ENCODE assay signal across 17 cellular contexts in the genomic region with DNA sequence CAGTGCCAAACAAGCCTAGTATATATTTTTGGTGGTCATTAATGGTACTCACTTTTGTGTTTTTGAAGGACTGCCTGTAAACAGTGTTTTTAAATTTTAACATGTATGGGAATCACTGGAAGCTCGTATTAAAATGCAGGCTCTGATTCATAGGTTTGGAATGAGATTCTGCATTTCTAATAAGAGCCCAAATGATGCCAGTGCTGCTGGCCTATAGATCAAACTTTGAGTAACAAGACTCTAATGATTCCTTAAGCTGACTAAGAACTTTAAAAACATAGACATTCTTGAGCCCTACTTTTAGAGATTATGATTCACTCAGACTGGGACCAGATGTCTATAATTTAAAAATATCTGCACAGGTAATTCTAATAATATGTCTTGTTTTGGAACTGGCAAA.
A peak's percentile ranks its signal among the peaks of the same experiment; 100 is the strongest.
DNase-seq lines count a peak whose midpoint lies in the region; ATAC-seq, FAIRE-seq and TF ChIP-seq lines count a peak whose summit lies in the region.
"Had no signal": no experiment of that assay in that cellular context is flagged by ENCODE, and none has a peak within 500 bp of the region (broad histone marks: within the 10 kb centered on the region; RNA-seq: fewer than 3 reads in every experiment).

No MANE protein-coding gene starts in this region.

- H3K9me3 Mint-ChIP-seq in activated T-helper 2 cell treated with anti-CD3 and anti-CD28 coated beads, Interferon-gamma antibody, Interleukin-2, Interleukin-4, amounts not matched to agents 10 μg/mL and 5 μg/mL and 100 μg/mL, durations not matched to agents 14 hours and 24 hours and 36 hours: peaks cover 43% of the 10 kb centered on the region

- H3K4me1 ChIP-seq in fibroblast of lung (ENCODE audit: control insufficient read depth, extremely low read depth, insufficient read depth, low read length): no peaks in the 10 kb centered on the region
- H3K4me1 ChIP-seq: BLaER1 treated with 17β-estradiol and CSF1 and Interleukin-3, amounts not matched to agents 10 nM and 100 nM had no signal

- H3K79me2 ChIP-seq in fibroblast of lung (ENCODE audit: control insufficient read depth, insufficient read depth, low read length): no peaks in the 10 kb centered on the region

- DNase-seq in HS-5 (ENCODE audit: low read depth) (peak; percentile 16), amniotic epithelial cell (ENCODE audit: low read depth) (peak; percentile 4), fibroblast of lung (ENCODE audit: low read depth in 2 of 2) (peak; percentile 30 to 77), COLO668 (lab: John Stamatoyannopoulos, UW; ENCODE audit: unreplicated experiment) (no peak), H54 (ENCODE audit: insufficient read length, low spot score) (no peak)
- DNase-seq in activated T-helper 2 cell treated with anti-CD3 and anti-CD28 coated beads, Interferon-gamma antibody, Interleukin-2, Interleukin-4, amounts not matched to agents 10 μg/mL and 5 μg/mL and 100 μg/mL, durations not matched to agents 14 hours and 24 hours and 36 hours (ENCODE audit: low spot score): no peak
- DNase-seq: DMS153, KG1, MG63, NCI-H1092 treated with DMSO at 0.1 percent for 48 hours, NCI-H1694, NCI-H748 treated with DMSO at 0.1 percent for 48 hours, PC-9 had no signal

- no peaks in the 10 kb centered on the region for H3K36me3 ChIP-seq in fibroblast of lung (ENCODE audit: control insufficient read depth, insufficient read depth, low read length)
- H3K36me3 ChIP-seq: BLaER1 treated with 17β-estradiol and CSF1 and Interleukin-3, amounts not matched to agents 10 nM and 100 nM; MG63 had no signal

- no peak for FAIRE-seq in H54 (lab: Jason Lieb, UNC)
- FAIRE-seq: GM12878 had no signal

- TF ChIP-seq POLR2A in H54 (IDR thresholded peaks at IDR 0.05; ENCODE audit: low read depth, low read length): no peak

- H3K9me3 ChIP-seq in fibroblast of lung (ENCODE audit: control insufficient read depth, insufficient read depth, low read depth, low read length): no peaks in the 10 kb centered on the region
- H3K9me3 ChIP-seq: MG63 had no signal

- H3K27ac Mint-ChIP-seq in activated T-helper 2 cell treated with anti-CD3 and anti-CD28 coated beads, Interferon-gamma antibody, Interleukin-2, Interleukin-4, amounts not matched to agents 10 μg/mL and 5 μg/mL and 100 μg/mL, durations not matched to agents 14 hours and 24 hours and 36 hours: no peak overlapping the region

- H3K36me3 Mint-ChIP-seq in activated T-helper 2 cell treated with anti-CD3 and anti-CD28 coated beads, Interferon-gamma antibody, Interleukin-2, Interleukin-4, amounts not matched to agents 10 μg/mL and 5 μg/mL and 100 μg/mL, durations not matched to agents 14 hours and 24 hours and 36 hours (ENCODE audit: low read depth): no peaks in the 10 kb centered on the region

- intact Hi-C loops in activated T-helper 2 cell treated with anti-CD3 and anti-CD28 coated beads, Interferon-gamma antibody, Interleukin-2, Interleukin-4, amounts not matched to agents 10 μg/mL and 5 μg/mL and 100 μg/mL, durations not matched to agents 14 hours and 24 hours and 36 hours (cut with micrococcal nuclease): no loop called here

- H3K4me3 ChIP-seq in fibroblast of lung (replicated peaks in 1 of 4; ENCODE audit: control extremely low read depth in 1 of 4, insufficient read depth in 1 of 4, low read depth in 3 of 4, low read length in 4 of 4): no peak overlapping the region
- H3K4me3 ChIP-seq: BLaER1 treated with 17β-estradiol and CSF1 and Interleukin-3, amounts not matched to agents 10 nM and 100 nM; GM12878; MG63; PC-9 had no signal

- no peak overlapping the region for H3K9ac ChIP-seq in fibroblast of lung (ENCODE audit: insufficient read depth, low read length)
- H3K9ac ChIP-seq: BLaER1 treated with 17β-estradiol and CSF1 and Interleukin-3, amounts not matched to agents 10 nM and 100 nM had no signal

- H3K27me3 ChIP-seq in fibroblast of lung (ENCODE audit: control insufficient read depth, insufficient read depth, low read length): no peaks in the 10 kb centered on the region
- H3K27me3 ChIP-seq: BLaER1 treated with 17β-estradiol and CSF1 and Interleukin-3, amounts not matched to agents 10 nM and 100 nM; MG63 had no signal

- no peak overlapping the region for H3K4me3 Mint-ChIP-seq in activated T-helper 2 cell treated with anti-CD3 and anti-CD28 coated beads, Interferon-gamma antibody, Interleukin-2, Interleukin-4, amounts not matched to agents 10 μg/mL and 5 μg/mL and 100 μg/mL, durations not matched to agents 14 hours and 24 hours and 36 hours (ENCODE audit: low read depth)

- H3K4me1 Mint-ChIP-seq in activated T-helper 2 cell treated with anti-CD3 and anti-CD28 coated beads, Interferon-gamma antibody, Interleukin-2, Interleukin-4, amounts not matched to agents 10 μg/mL and 5 μg/mL and 100 μg/mL, durations not matched to agents 14 hours and 24 hours and 36 hours (ENCODE audit: low read depth): no peaks in the 10 kb centered on the region

- no peak overlapping the region for H2AFZ ChIP-seq in fibroblast of lung (ENCODE audit: low read length)
- H2AFZ ChIP-seq: PC-9 had no signal

- H3K27me3 Mint-ChIP-seq in activated T-helper 2 cell treated with anti-CD3 and anti-CD28 coated beads, Interferon-gamma antibody, Interleukin-2, Interleukin-4, amounts not matched to agents 10 μg/mL and 5 μg/mL and 100 μg/mL, durations not matched to agents 14 hours and 24 hours and 36 hours (ENCODE audit: low read depth): no peaks in the 10 kb centered on the region

- H3K27ac ChIP-seq in fibroblast of lung (ENCODE audit: insufficient read depth, low read length): no peak overlapping the region
- H3K27ac ChIP-seq: BLaER1 treated with 17β-estradiol and CSF1 and Interleukin-3, amounts not matched to agents 10 nM and 100 nM; PC-9 had no signal

- TF ChIP-seq CTCF in fibroblast of lung (conservative IDR thresholded peaks at IDR 0.05 in 1 of 2, IDR thresholded peaks at IDR 0.05 in 1 of 2; ENCODE audit: low read depth in 1 of 2, low read length in 2 of 2): no peak

- ATAC-seq in HG03457 (IDR thresholded peaks at IDR 0.05; ENCODE audit: unreplicated experiment): no peak
- ATAC-seq: GM12878, HCT116 had no signal

- no peak overlapping the region for H3K4me2 ChIP-seq in fibroblast of lung (ENCODE audit: extremely low read depth, insufficient read depth, low read length)
- H3K4me2 ChIP-seq: BLaER1 treated with 17β-estradiol and CSF1 and Interleukin-3, amounts not matched to agents 10 nM and 100 nM; PC-9 had no signal

- H4K20me1 ChIP-seq in fibroblast of lung (ENCODE audit: control insufficient read depth, extremely low read depth, insufficient read depth, low read length): no peaks in the 10 kb centered on the region
- H4K20me1 ChIP-seq: BLaER1 treated with 17β-estradiol and CSF1 and Interleukin-3, amounts not matched to agents 10 nM and 100 nM had no signal

Comparison
In these comparisons a context has a peak if more than half of its experiments do, and no peak if none do; other contexts are left out.
1. DNase-seq: peak in HS-5 (single experiment), amniotic epithelial cell (single experiment) and fibroblast of lung (2 of 2); none in activated T-helper 2 cell treated with anti-CD3 and anti-CD28 coated beads, Interferon-gamma antibody, Interleukin-2, Interleukin-4, amounts not matched to agents 10 μg/mL and 5 μg/mL and 100 μg/mL, durations not matched to agents 14 hours and 24 hours and 36 hours (single experiment), COLO668 (single experiment) and H54 (single experiment).